Comparison of ENCODE assay signal across 1 cellular context in the genomic region with DNA sequence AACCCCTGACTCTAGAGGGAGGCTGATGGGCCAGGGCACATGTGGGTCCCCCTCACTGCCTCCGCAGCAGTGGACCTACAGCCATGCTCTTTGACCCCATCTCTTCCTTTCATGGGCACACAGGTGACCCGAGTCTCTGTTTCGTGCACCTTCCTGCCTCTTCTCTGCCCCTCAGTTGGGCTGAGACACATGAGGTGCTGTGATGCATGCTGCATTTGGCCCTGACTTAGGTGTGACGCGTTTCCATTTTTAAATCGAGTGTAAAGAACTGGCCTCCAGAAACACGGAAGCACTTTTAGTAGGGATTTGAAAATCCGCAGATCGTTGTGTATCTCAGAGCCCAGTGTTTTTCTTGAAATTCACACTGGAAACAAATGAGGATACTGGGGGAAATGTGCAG.
TF ChIP-seq lines count a peak whose summit lies in the region.

No MANE protein-coding gene starts in this region.

TF ChIP-seq in GM23338, 12 proteins besides CTCF, POLR2A, EP300 and RAD21:
- TF ChIP-seq, protein P1, sequence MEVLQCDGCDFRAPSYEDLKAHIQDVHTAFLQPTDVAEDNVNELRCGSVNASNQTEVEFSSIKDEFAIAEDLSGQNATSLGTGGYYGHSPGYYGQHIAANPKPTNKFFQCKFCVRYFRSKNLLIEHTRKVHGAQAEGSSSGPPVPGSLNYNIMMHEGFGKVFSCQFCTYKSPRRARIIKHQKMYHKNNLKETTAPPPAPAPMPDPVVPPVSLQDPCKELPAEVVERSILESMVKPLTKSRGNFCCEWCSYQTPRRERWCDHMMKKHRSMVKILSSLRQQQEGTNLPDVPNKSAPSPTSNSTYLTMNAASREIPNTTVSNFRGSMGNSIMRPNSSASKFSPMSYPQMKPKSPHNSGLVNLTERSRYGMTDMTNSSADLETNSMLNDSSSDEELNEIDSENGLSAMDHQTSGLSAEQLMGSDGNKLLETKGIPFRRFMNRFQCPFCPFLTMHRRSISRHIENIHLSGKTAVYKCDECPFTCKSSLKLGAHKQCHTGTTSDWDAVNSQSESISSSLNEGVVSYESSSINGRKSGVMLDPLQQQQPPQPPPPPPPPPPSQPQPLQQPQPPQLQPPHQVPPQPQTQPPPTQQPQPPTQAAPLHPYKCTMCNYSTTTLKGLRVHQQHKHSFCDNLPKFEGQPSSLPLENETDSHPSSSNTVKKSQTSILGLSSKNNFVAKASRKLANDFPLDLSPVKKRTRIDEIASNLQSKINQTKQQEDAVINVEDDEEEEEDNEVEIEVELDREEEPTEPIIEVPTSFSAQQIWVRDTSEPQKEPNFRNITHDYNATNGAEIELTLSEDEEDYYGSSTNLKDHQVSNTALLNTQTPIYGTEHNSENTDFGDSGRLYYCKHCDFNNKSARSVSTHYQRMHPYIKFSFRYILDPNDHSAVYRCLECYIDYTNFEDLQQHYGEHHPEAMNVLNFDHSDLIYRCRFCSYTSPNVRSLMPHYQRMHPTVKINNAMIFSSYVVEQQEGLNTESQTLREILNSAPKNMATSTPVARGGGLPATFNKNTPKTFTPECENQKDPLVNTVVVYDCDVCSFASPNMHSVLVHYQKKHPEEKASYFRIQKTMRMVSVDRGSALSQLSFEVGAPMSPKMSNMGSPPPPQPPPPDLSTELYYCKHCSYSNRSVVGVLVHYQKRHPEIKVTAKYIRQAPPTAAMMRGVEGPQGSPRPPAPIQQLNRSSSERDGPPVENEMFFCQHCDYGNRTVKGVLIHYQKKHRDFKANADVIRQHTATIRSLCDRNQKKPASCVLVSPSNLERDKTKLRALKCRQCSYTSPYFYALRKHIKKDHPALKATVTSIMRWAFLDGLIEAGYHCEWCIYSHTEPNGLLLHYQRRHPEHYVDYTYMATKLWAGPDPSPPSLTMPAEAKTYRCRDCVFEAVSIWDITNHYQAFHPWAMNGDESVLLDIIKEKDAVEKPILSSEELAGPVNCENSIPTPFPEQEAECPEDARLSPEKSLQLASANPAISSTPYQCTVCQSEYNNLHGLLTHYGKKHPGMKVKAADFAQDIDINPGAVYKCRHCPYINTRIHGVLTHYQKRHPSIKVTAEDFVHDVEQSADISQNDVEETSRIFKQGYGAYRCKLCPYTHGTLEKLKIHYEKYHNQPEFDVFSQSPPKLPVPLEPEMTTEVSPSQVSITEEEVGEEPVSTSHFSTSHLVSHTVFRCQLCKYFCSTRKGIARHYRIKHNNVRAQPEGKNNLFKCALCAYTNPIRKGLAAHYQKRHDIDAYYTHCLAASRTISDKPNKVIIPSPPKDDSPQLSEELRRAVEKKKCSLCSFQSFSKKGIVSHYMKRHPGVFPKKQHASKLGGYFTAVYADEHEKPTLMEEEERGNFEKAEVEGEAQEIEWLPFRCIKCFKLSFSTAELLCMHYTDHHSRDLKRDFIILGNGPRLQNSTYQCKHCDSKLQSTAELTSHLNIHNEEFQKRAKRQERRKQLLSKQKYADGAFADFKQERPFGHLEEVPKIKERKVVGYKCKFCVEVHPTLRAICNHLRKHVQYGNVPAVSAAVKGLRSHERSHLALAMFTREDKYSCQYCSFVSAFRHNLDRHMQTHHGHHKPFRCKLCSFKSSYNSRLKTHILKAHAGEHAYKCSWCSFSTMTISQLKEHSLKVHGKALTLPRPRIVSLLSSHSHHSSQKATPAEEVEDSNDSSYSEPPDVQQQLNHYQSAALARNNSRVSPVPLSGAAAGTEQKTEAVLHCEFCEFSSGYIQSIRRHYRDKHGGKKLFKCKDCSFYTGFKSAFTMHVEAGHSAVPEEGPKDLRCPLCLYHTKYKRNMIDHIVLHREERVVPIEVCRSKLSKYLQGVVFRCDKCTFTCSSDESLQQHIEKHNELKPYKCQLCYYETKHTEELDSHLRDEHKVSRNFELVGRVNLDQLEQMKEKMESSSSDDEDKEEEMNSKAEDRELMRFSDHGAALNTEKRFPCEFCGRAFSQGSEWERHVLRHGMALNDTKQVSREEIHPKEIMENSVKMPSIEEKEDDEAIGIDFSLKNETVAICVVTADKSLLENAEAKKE (CRISPR knock-in tag; IDR thresholded peaks at IDR 0.05) = no peak
- TF ChIP-seq, protein P2, sequence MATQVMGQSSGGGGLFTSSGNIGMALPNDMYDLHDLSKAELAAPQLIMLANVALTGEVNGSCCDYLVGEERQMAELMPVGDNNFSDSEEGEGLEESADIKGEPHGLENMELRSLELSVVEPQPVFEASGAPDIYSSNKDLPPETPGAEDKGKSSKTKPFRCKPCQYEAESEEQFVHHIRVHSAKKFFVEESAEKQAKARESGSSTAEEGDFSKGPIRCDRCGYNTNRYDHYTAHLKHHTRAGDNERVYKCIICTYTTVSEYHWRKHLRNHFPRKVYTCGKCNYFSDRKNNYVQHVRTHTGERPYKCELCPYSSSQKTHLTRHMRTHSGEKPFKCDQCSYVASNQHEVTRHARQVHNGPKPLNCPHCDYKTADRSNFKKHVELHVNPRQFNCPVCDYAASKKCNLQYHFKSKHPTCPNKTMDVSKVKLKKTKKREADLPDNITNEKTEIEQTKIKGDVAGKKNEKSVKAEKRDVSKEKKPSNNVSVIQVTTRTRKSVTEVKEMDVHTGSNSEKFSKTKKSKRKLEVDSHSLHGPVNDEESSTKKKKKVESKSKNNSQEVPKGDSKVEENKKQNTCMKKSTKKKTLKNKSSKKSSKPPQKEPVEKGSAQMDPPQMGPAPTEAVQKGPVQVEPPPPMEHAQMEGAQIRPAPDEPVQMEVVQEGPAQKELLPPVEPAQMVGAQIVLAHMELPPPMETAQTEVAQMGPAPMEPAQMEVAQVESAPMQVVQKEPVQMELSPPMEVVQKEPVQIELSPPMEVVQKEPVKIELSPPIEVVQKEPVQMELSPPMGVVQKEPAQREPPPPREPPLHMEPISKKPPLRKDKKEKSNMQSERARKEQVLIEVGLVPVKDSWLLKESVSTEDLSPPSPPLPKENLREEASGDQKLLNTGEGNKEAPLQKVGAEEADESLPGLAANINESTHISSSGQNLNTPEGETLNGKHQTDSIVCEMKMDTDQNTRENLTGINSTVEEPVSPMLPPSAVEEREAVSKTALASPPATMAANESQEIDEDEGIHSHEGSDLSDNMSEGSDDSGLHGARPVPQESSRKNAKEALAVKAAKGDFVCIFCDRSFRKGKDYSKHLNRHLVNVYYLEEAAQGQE (IDR thresholded peaks at IDR 0.05; ENCODE audit: unreplicated experiment) = no peak
- TF ChIP-seq, protein P3, sequence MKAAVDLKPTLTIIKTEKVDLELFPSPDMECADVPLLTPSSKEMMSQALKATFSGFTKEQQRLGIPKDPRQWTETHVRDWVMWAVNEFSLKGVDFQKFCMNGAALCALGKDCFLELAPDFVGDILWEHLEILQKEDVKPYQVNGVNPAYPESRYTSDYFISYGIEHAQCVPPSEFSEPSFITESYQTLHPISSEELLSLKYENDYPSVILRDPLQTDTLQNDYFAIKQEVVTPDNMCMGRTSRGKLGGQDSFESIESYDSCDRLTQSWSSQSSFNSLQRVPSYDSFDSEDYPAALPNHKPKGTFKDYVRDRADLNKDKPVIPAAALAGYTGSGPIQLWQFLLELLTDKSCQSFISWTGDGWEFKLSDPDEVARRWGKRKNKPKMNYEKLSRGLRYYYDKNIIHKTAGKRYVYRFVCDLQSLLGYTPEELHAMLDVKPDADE (IDR thresholded peaks at IDR 0.05) = no peak
- no peak for TF ChIP-seq EZH2 (IDR thresholded peaks at IDR 0.05; ENCODE audit: low read depth, unreplicated experiment)
TF ChIP-seq in GM23338: peak in this region for 0.
